Comparison of ENCODE assay signal across 16 cellular contexts in the genomic region with DNA sequence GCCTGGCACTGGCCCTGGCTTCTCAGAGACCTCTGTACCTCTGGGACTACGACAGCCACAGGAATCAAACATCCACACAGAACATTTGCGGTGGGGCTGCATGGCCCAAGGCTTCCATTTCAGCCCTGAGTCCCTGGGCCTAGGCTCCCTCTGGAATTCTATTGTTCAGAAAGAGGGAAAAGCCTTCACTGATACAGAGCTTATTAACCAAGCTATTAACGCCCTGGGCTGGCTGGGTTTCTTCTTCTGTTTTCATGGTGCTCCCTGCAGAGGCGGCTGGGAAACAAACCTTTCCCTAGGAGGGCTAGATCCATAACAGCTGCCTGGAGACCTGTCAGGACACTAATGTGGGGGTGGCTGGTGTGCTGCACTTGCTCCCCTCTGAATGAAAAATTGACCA.
"Had no signal": no experiment of that assay in that cellular context is flagged by ENCODE, and none has a peak within 500 bp of the region (broad histone marks: within the 10 kb centered on the region; RNA-seq: fewer than 3 reads in every experiment).

No MANE protein-coding gene starts in this region.

- H3K4me3 ChIP-seq: hepatocyte, ovary, right atrium auricular region, sigmoid colon, skin epidermis, stomach, thoracic aorta, transverse colon had no signal

- H3K27me3 ChIP-seq: hepatocyte, ovary, right atrium auricular region, transverse colon had no signal

- H3K4me1 Mint-ChIP-seq: naive thymus-derived CD4-positive, alpha-beta T cell had no signal

- H3K36me3 ChIP-seq: ovary, right atrium auricular region, sigmoid colon, stomach, thoracic aorta, transverse colon had no signal

- H2AFZ ChIP-seq: hepatocyte had no signal

- H3K4me3 Mint-ChIP-seq: dendritic cell treated with granulocyte-macrophage colony-stimulating factor and Interleukin-4, amounts not matched to agents 40 ng/mL and 50 ng/mL, for 4 days; naive thymus-derived CD4-positive, alpha-beta T cell had no signal

- H3K9me3 Mint-ChIP-seq: dendritic cell treated with granulocyte-macrophage colony-stimulating factor and Interleukin-4, amounts not matched to agents 40 ng/mL and 50 ng/mL, for 4 days had no signal

- H3K4me2 ChIP-seq: hepatocyte had no signal

- DNase-seq: effector CD4-positive, alpha-beta T cell; foreskin melanocyte; head of caudate nucleus; kidney glomerular epithelial cell; naive thymus-derived CD4-positive, alpha-beta T cell; ovary; sigmoid colon; stimulated activated naive CD4-positive, alpha-beta T cell; stomach; substantia nigra; transverse colon had no signal

- H3K9me3 ChIP-seq: ovary, sigmoid colon, transverse colon had no signal

- H3K27ac Mint-ChIP-seq: dendritic cell treated with granulocyte-macrophage colony-stimulating factor and Interleukin-4, amounts not matched to agents 40 ng/mL and 50 ng/mL, for 4 days; naive thymus-derived CD4-positive, alpha-beta T cell had no signal

- H3K4me1 ChIP-seq: right atrium auricular region, sigmoid colon, stomach, transverse colon had no signal

- ATAC-seq: naive thymus-derived CD4-positive, alpha-beta T cell had no signal

- H3K27ac ChIP-seq: hepatocyte, ovary, right atrium auricular region, sigmoid colon, skin epidermis, stomach, thoracic aorta, transverse colon had no signal
